In genomic region chr11:34302046-34302921, GRCh38 we compare ENCODE assay signal across 8 cellular contexts. TPM values are rescaled to one million over a fixed set of nuclear protein-coding genes. Genes with fewer than 3 reads are reported as not detected.
DNase-seq lines count a peak whose midpoint lies in the region; ATAC-seq, FAIRE-seq and TF ChIP-seq lines count a peak whose summit lies in the region.

No MANE protein-coding gene starts in this region.

- H3K27me3 ChIP-seq in PC-9 (ENCODE audit: insufficient read depth, low read depth) = no peaks in the 10 kb centered on the region
- no peaks in the 10 kb centered on the region for H3K27me3 ChIP-seq in prostate gland (replicated peaks; ENCODE audit: insufficient read depth)

- no peaks in the 10 kb centered on the region for H3K9me3 Mint-ChIP-seq in mesothelial cell of epicardium

- peak; percentile 90 for ATAC-seq in HG02759 (IDR thresholded peaks at IDR 0.05; ENCODE audit: unreplicated experiment)

- peak; percentile 29 for DNase-seq in GM18507 (ENCODE audit: extremely low spot score, insufficient read length, low read depth)
- DNase-seq in PC-9 = peak; percentile 77 to 98
- no peak for DNase-seq in mesothelial cell of epicardium (ENCODE audit: low spot score in 2 of 2, unreplicated experiment in 2 of 2)
- no peak for DNase-seq in prostate gland (ENCODE audit: low spot score)
- no peak for DNase-seq in HT-29 (ENCODE audit: low spot score)
- DNase-seq in NCI-H82 (lab: John Stamatoyannopoulos, UW) = no peak
- DNase-seq in DMS79 (lab: John Stamatoyannopoulos, UW) = no peak

- H3K4me3 Mint-ChIP-seq in mesothelial cell of epicardium = no peak overlapping the region

- peak overlapping the region; percentile 22 for H3K27ac Mint-ChIP-seq in mesothelial cell of epicardium

- no peaks in the 10 kb centered on the region for H3K36me3 Mint-ChIP-seq in mesothelial cell of epicardium

- BruUV-seq in PC-9 (replicated peaks; lab: Mats Ljungman, UMichigan) = no TSS peak

- H3K9me3 ChIP-seq in PC-9 (ENCODE audit: insufficient read depth, low read depth) (no peaks in the 10 kb centered on the region), prostate gland (no peaks in the 10 kb centered on the region)

- no peaks in the 10 kb centered on the region for H3K36me3 ChIP-seq in PC-9 (ENCODE audit: low read depth)
- H3K36me3 ChIP-seq in prostate gland = no peaks in the 10 kb centered on the region

- no peak for TF ChIP-seq CTCF in PC-9 (conservative IDR thresholded peaks at IDR 0.05)
- no peak for TF ChIP-seq CTCF in mesothelial cell of epicardium (IDR thresholded peaks at IDR 0.05; ENCODE audit: unreplicated experiment)
- no peak for TF ChIP-seq CTCF in prostate gland (IDR thresholded peaks at IDR 0.05)

- H3K4me2 ChIP-seq in PC-9 = peak overlapping the region; percentile 56

- H3K27ac ChIP-seq in PC-9 (peak overlapping the region; percentile 61), prostate gland (no peak overlapping the region)

- H3K4me1 Mint-ChIP-seq in mesothelial cell of epicardium = peaks cover 37% of the 10 kb centered on the region

- POLR2A ChIA-PET in PC-9 (lab: Charles Lee; ENCODE audit: unreplicated experiment) = interaction anchor here (0.6 to 0.7 kb wide), 5 partner anchors 53 to 246 kb away, joined by 3 to 4 read pairs (median 4); no protein-coding TSS in a partner anchor

- no peaks in the 10 kb centered on the region for H3K9me2 ChIP-seq in PC-9 (ENCODE audit: insufficient read depth)

- H3K4me3 ChIP-seq in PC-9 (no peak overlapping the region), prostate gland (no peak overlapping the region)

- 87% methylated on average over 4 of the region's 4 CpGs for whole genome bisulfite sequencing in prostate gland

- FAIRE-seq in GM18507 (lab: Jason Lieb, UNC) = peak; percentile 74

- CTCF ChIA-PET in PC-9 (lab: Charles Lee) = interaction anchor here (0.7 to 1.2 kb wide), 3 partner anchors 55 to 128 kb away, joined by 3 to 4 read pairs (median 3); partner anchors contain the start of gene ABTB2

- intact Hi-C loops in PC-9 (cut with micrococcal nuclease; ENCODE audit: unreplicated experiment) = loop anchor here (1.0 to 2.0 kb wide), 8 partner anchors 27 to 127 kb away; partner anchors contain the start of gene ABTB2
- intact Hi-C loops in prostate gland (cut with DNase I) = no loop called here

- H3K27me3 Mint-ChIP-seq in mesothelial cell of epicardium (ENCODE audit: low read depth) = no peaks in the 10 kb centered on the region

- H2AFZ ChIP-seq in PC-9 = no peak overlapping the region

- H3K4me1 ChIP-seq in PC-9 (replicated peaks; ENCODE audit: insufficient read depth) = peaks cover 90% of the 10 kb centered on the region
- H3K4me1 ChIP-seq in prostate gland (replicated peaks) = peaks cover 4% of the 10 kb centered on the region

- H3F3A ChIP-seq in PC-9 (ENCODE audit: insufficient read depth, low read depth) = peaks cover 58% of the 10 kb centered on the region

- no peak for TF ChIP-seq POLR2A in prostate gland (IDR thresholded peaks at IDR 0.05)

- H4K20me1 ChIP-seq in PC-9 (ENCODE audit: insufficient read depth) = no peaks in the 10 kb centered on the region

- H3K79me2 ChIP-seq in PC-9 (ENCODE audit: low read depth) = peaks cover 86% of the 10 kb centered on the region

RNA-seq across cellular contexts. Expression of gene ABTB2, which starts 55.5 kb away (rescaled TPM):
- total RNA-seq in PC-9 (2021) = 12.7 and 12.9 TPM in 2 replicates
- total RNA-seq in mesothelial cell of epicardium = 2.6 to 3.1 TPM (median 2.7 TPM) in 3 replicates
- total RNA-seq in prostate gland = 10 to 100 TPM in 1 of 2 donors, 1 to 10 TPM in 1; 3.0 to 13.7 TPM
- total RNA-seq in HT-29 (2014; rRNA removed; shearing (Covaris generic)) = 26.0 and 27.3 TPM in 2 replicates

Comparison
In these comparisons a context has a peak if more than half of its experiments do, and no peak if none do; other contexts are left out.
1. DNase-seq: peak in GM18507 (single experiment) and PC-9 (2 of 2); none in mesothelial cell of epicardium (0 of 2), prostate gland (single experiment), HT-29 (single experiment), NCI-H82 (single experiment) and DMS79 (single experiment).